ENCODE assay signal across 1 cellular context in genomic region chr11:15127341-15127740, GRCh38.
TF ChIP-seq lines count a peak whose summit lies in the region.

No MANE protein-coding gene starts in this region.

TF ChIP-seq in WTC11, 78 proteins besides CTCF, POLR2A, EP300 and RAD21 (continued from another document):
- TF ChIP-seq PREB (CRISPR knock-in tag; IDR thresholded peaks at IDR 0.05; ENCODE audit: borderline replicate concordance) (no peak), PRDM15 (CRISPR knock-in tag; IDR thresholded peaks at IDR 0.05) (no peak), SMAD3 (CRISPR knock-in tag; IDR thresholded peaks at IDR 0.05; ENCODE audit: borderline replicate concordance) (no peak), CREB1 (CRISPR knock-in tag; IDR thresholded peaks at IDR 0.05) (no peak), ZMAT4 (CRISPR knock-in tag; IDR thresholded peaks at IDR 0.05) (no peak), JAZF1 (CRISPR knock-in tag; IDR thresholded peaks at IDR 0.05) (no peak), RELA (CRISPR knock-in tag; IDR thresholded peaks at IDR 0.05; ENCODE audit: borderline replicate concordance) (no peak), ZNF532 (CRISPR knock-in tag; IDR thresholded peaks at IDR 0.05; ENCODE audit: borderline replicate concordance) (no peak), ATF6 (CRISPR knock-in tag; IDR thresholded peaks at IDR 0.05) (no peak), ZNF281 (CRISPR knock-in tag; IDR thresholded peaks at IDR 0.05) (no peak), PRRX2 (CRISPR knock-in tag; IDR thresholded peaks at IDR 0.05) (no peak), E2F1 (CRISPR knock-in tag; IDR thresholded peaks at IDR 0.05) (no peak), ARID4B (CRISPR knock-in tag; IDR thresholded peaks at IDR 0.05; ENCODE audit: borderline replicate concordance) (no peak), ERG (CRISPR knock-in tag; IDR thresholded peaks at IDR 0.05) (no peak), ELF4 (CRISPR knock-in tag; IDR thresholded peaks at IDR 0.05; ENCODE audit: low read depth) (no peak), ESRRA (CRISPR knock-in tag; IDR thresholded peaks at IDR 0.05; ENCODE audit: borderline replicate concordance) (no peak)
